Comparison of ENCODE assay signal across 8 cellular contexts in the genomic region with DNA sequence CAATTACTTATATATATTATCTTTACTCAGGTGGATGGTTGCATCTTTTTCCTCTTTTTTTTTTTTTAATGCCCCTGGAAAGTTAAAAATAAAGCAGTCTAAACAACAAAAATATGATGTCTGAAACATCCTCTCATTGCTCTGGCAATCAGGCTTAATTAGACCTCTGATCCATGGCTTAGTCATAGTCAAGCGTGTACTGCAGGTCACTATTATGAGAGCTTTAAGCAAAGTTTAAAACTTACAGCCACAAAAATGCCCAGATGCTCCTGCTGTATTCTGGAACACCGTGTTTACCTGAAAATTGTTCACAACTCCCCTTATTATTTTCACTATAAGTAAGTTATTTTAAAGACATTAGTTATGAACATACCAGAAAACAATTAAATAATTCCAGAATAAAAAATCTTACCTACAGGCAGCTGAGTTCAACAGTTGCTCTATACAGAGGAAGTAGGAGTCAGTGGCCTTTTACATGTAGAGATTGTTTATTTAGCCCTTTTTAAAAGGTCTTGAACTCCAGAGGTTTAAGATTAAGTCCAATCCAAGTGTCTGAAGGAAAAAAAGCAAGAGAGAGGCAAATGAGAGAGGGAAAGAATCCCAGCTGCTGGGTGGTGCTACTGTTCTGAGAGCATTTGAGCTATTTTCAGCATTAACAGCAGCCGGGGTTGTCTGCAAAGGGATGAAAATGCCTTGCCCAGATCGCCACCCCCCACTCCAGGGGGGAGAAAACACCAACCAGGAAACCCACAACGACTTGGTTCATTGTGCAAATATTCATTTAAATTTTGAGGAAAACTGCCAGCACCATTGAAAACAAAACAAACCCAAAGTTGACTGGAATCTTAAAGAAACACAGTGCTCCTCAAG. TPM values are rescaled to one million over a fixed set of nuclear protein-coding genes. Genes with fewer than 3 reads are reported as not detected.
DNase-seq lines count a peak whose midpoint lies in the region; ATAC-seq and TF ChIP-seq lines count a peak whose summit lies in the region.

No MANE protein-coding gene starts in this region.

- ATAC-seq in right lobe of liver (peak; percentile 43 to 61 (median 50)), HG03175 (IDR thresholded peaks at IDR 0.05; ENCODE audit: unreplicated experiment) (no peak), GM21723 (IDR thresholded peaks at IDR 0.05; ENCODE audit: unreplicated experiment) (no peak)

- DNase-seq in LHCN-M2 (ENCODE audit: low read depth) (peak; percentile 89), right lobe of liver (peak in 2 of 3 donors; percentile 49 to 59), tibial nerve (ENCODE audit: low spot score in 2 of 2) (no peak), NCI-H2029 (lab: John Stamatoyannopoulos, UW) (no peak), posterior vena cava (ENCODE audit: low spot score) (no peak)

- H3K27me3 ChIP-seq in endocrine pancreas (ENCODE audit: control insufficient read depth, insufficient read depth, low read length) = no peaks in the 10 kb centered on the region
- H3K27me3 ChIP-seq in right lobe of liver = no peaks in the 10 kb centered on the region
- no peaks in the 10 kb centered on the region for H3K27me3 ChIP-seq in tibial nerve

- H3K9ac ChIP-seq in endocrine pancreas (ENCODE audit: control insufficient read depth, insufficient read depth, low read length) = peak overlapping the region; percentile 32

- H3K27ac ChIP-seq in right lobe of liver (peak overlapping the region; percentile 83 to 98 (median 96)), tibial nerve (peak overlapping the region in 3 of 4 donors; percentile 13 to 78 (median 61))

- 3% methylated on average over 5 of the region's 5 CpGs for WGBS in right lobe of liver (ENCODE audit: insufficient coverage, low coverage, low lambda C conversion rate, missing lambda C conversion rate)
- WGBS in tibial nerve, 2 donors = 14 to 17% methylated on average over 5 of the region's 5 CpGs

- TF ChIP-seq EP300 in tibial nerve (IDR thresholded peaks at IDR 0.05) = peak in 1 of 2 donors; percentile 34

- TF ChIP-seq POLR2A in right lobe of liver (IDR thresholded peaks at IDR 0.05) (no peak), tibial nerve (IDR thresholded peaks at IDR 0.05) (no peak)

- TF ChIP-seq CTCF in right lobe of liver (IDR thresholded peaks at IDR 0.05) = no peak
- TF ChIP-seq CTCF in tibial nerve (IDR thresholded peaks at IDR 0.05) = no peak

- H3K4me3 ChIP-seq in endocrine pancreas (ENCODE audit: control insufficient read depth, insufficient read depth, low read length) = peak overlapping the region; percentile 70
- peak overlapping the region; percentile 1 to 48 (median 38) for H3K4me3 ChIP-seq in right lobe of liver
- peak overlapping the region in 2 of 4 donors; percentile 11 to 41 for H3K4me3 ChIP-seq in tibial nerve

- H3K4me1 ChIP-seq in endocrine pancreas (ENCODE audit: control insufficient read depth, insufficient read depth, low read length) (peaks cover 5% of the 10 kb centered on the region), right lobe of liver (peaks cover 0 to 11% (median 6%) of the 10 kb centered on the region in 4 donors), tibial nerve (peaks cover 0 to 27% (median 5%) of the 10 kb centered on the region in 4 donors)

- intact Hi-C loops in right lobe of liver (cut with DNase I) = no loop called here
- intact Hi-C loops in posterior vena cava (cut with DNase I) = loop anchor here (2.0 to 5.0 kb wide), 2 partner anchors 26 to 38 kb away; no protein-coding TSS in a partner anchor

- H3K9me3 ChIP-seq in endocrine pancreas (ENCODE audit: control insufficient read depth, low read length) = no peaks in the 10 kb centered on the region
- no peaks in the 10 kb centered on the region for H3K9me3 ChIP-seq in right lobe of liver
- peaks cover 0 to 5% (median 0%) of the 10 kb centered on the region in 4 donors for H3K9me3 ChIP-seq in tibial nerve

- H3K36me3 ChIP-seq in endocrine pancreas (ENCODE audit: control insufficient read depth, insufficient read depth, low read length) = no peaks in the 10 kb centered on the region
- H3K36me3 ChIP-seq in right lobe of liver = no peaks in the 10 kb centered on the region
- no peaks in the 10 kb centered on the region for H3K36me3 ChIP-seq in tibial nerve

RNA-seq across cellular contexts. Expression of a gene that starts 36.9 kb away (rescaled TPM):
- total RNA-seq in LHCN-M2 (2014; rRNA removed) = 1.5 and 4.2 TPM in 2 replicates
- polyA plus RNA-seq in LHCN-M2 (2012) = 7.9 TPM
- total RNA-seq in right lobe of liver = 100 to 1,000 TPM in 4 of 6 experiments, 10 to 100 TPM in 2; 60.8 to 144 (median 107) TPM
- total RNA-seq in tibial nerve = 100 to 1,000 TPM in 1 of 4 donors, 10 to 100 TPM in 3; 45.3 to 135 (median 76.2) TPM
- total RNA-seq in posterior vena cava = 100 to 1,000 TPM; 139 to 166 TPM

Comparison
In these comparisons a context has a peak if more than half of its experiments do, and no peak if none do; other contexts are left out.
1. DNase-seq: peak in LHCN-M2 (single experiment) and right lobe of liver (2 of 3); none in tibial nerve (0 of 2), NCI-H2029 (single experiment) and posterior vena cava (single experiment).
2. ATAC-seq: peak in right lobe of liver (4 of 4); none in HG03175 (single experiment) and GM21723 (single experiment).
3. intact Hi-C loops: an anchor here in posterior vena cava (2.0 to 5.0 kb wide); none called in right lobe of liver.